Comparison of ENCODE assay signal across 23 cellular contexts in the genomic region with DNA sequence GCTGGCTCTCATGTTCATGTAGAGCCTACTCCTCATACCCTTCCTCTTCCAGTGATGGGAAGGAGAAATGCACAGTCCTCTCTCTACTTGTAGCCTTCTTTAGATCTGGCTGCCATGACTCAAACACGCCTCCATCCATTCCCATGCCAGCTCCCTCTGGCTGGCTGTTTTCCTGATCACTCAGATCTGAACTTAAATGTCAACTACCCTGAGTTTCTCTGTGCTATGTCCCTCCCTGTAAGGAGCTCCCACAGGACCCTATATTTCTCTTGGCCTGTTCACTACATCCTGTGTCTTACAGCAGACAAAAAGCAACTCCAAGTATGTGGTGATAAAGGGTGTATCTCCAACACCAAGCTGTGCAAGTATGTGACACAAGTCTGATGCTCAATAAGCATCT.
DNase-seq lines count a peak whose midpoint lies in the region; TF ChIP-seq lines count a peak whose summit lies in the region.
"Had no signal": no experiment of that assay in that cellular context is flagged by ENCODE, and none has a peak within 500 bp of the region (broad histone marks: within the 10 kb centered on the region; RNA-seq: fewer than 3 reads in every experiment).

No MANE protein-coding gene starts in this region.

- intact Hi-C loops in OCI-LY7 (cut with micrococcal nuclease; ENCODE audit: unreplicated experiment) = no loop called here

- no peak overlapping the region for H3K27ac Mint-ChIP-seq in CD8-positive, alpha-beta memory T cell
- H3K27ac Mint-ChIP-seq: B cell had no signal

- H3K4me2 ChIP-seq in BLaER1 (0 out of 2 replicates have a peak overlapping the region, but pooled peaks have one; percentile 6), OCI-LY7 (ENCODE audit: low read length) (peak overlapping the region; percentile 23; the same call in 1 of the 2 replicates)
- H3K4me2 ChIP-seq: A549 had no signal

- H3K27ac ChIP-seq in BLaER1 (no peak overlapping the region), OCI-LY7 (ENCODE audit: low read depth, low read length, poor library complexity, severe bottlenecking) (peak overlapping the region; percentile 19)
- H3K27ac ChIP-seq in CD8-positive, alpha-beta memory T cell (ENCODE audit: low read depth, low read length) = no peak overlapping the region
- H3K27ac ChIP-seq: A549, Peyer's patch, SJSA1 had no signal

- peaks cover 0 to 3% (median 0%) of the 10 kb centered on the region in 5 donors for H3K9me3 Mint-ChIP-seq in CD8-positive, alpha-beta memory T cell

- H2AFZ ChIP-seq in OCI-LY7 (ENCODE audit: low read length) = no peak overlapping the region

- H3K4me1 ChIP-seq in BLaER1 = peaks cover 64% of the 10 kb centered on the region
- peaks cover 94% of the 10 kb centered on the region for H3K4me1 ChIP-seq in OCI-LY7 (ENCODE audit: insufficient read depth, low read length, poor library complexity, severe bottlenecking)
- H3K4me1 ChIP-seq in CD8-positive, alpha-beta memory T cell (ENCODE audit: insufficient read depth, low read length) = no peaks in the 10 kb centered on the region
- H3K4me1 ChIP-seq: A549, Peyer's patch, SJSA1 had no signal

- no TSS peak for BruUV-seq in OCI-LY7 (replicated peaks; lab: Mats Ljungman, UMichigan)

- no peaks in the 10 kb centered on the region for H3K9me2 ChIP-seq in OCI-LY7 (ENCODE audit: insufficient read depth, low read length)

- in situ Hi-C loops in G401 (cut with HindIII; ENCODE audit: low sequenced_read_pairs) = no loop called here

- H3K36me3 ChIP-seq in BLaER1 = peaks cover 54% of the 10 kb centered on the region
- no peaks in the 10 kb centered on the region for H3K36me3 ChIP-seq in OCI-LY7 (ENCODE audit: insufficient read depth, low read length)
- no peaks in the 10 kb centered on the region for H3K36me3 ChIP-seq in CD8-positive, alpha-beta memory T cell (ENCODE audit: insufficient read depth, low read length)
- H3K36me3 ChIP-seq: Peyer's patch, SJSA1 had no signal

- H3K79me2 ChIP-seq in OCI-LY7 (ENCODE audit: insufficient read depth, low read depth, low read length) = peaks cover 35% of the 10 kb centered on the region

- no peak overlapping the region for H3K4me3 Mint-ChIP-seq in CD8-positive, alpha-beta memory T cell
- H3K4me3 Mint-ChIP-seq: B cell had no signal

- no peaks in the 10 kb centered on the region for H3K36me3 Mint-ChIP-seq in CD8-positive, alpha-beta memory T cell

- POLR2A ChIA-PET in OCI-LY7 (lab: Charles Lee) = interaction anchor here (0.5 to 1.4 kb wide), 4 partner anchors 11 to 15 kb away, joined by 3 to 4 read pairs (median 3); no protein-coding TSS in a partner anchor
- POLR2A ChIA-PET in CD8-positive, alpha-beta memory T cell (lab: Charles Lee) = no interaction called here

- no peak overlapping the region for H3K9ac ChIP-seq in BLaER1

- no peaks in the 10 kb centered on the region for H3K27me3 ChIP-seq in BLaER1
- H3K27me3 ChIP-seq in CD8-positive, alpha-beta memory T cell (ENCODE audit: insufficient read depth, low read length, poor library complexity, severe bottlenecking) = no peaks in the 10 kb centered on the region
- H3K27me3 ChIP-seq: Peyer's patch, SJSA1 had no signal

- peak; percentile 45 for DNase-seq in G401 (ENCODE audit: low spot score)
- DNase-seq in OCI-LY7 (ENCODE audit: low spot score) = no peak
- DNase-seq in fibroblast of the aortic adventitia (ENCODE audit: low read depth) = peak; percentile 30
- DNase-seq in NCI-H1417 (lab: John Stamatoyannopoulos, UW) = no peak
- DNase-seq in CD8-positive, alpha-beta memory T cell = no peak
- DNase-seq in retina = no peak
- DNase-seq: COR-L47; DMS79; H7; KG1; NCI-H1105 treated with DMSO at 0.1 percent for 48 hours; NCI-H1694; NCI-H2081; NCI-H2171; NCI-H345; NCI-H524; NCI-H774; NK-92 treated with Interleukin-12 subunit alpha and Interleukin-12 subunit beta, amount 100 ng/mL, for 24 hours; Peyer's patch had no signal

- no peaks in the 10 kb centered on the region for H3K27me3 Mint-ChIP-seq in CD8-positive, alpha-beta memory T cell
- H3K27me3 Mint-ChIP-seq: B cell had no signal

- H3K4me1 Mint-ChIP-seq in CD8-positive, alpha-beta memory T cell = no peaks in the 10 kb centered on the region

- CTCF ChIA-PET in OCI-LY7 (lab: Charles Lee; ENCODE audit: unreplicated experiment) = no interaction called here
- CTCF ChIA-PET in CD8-positive, alpha-beta memory T cell (lab: Charles Lee) = no interaction called here

- TF ChIP-seq CTCF in OCI-LY7 (conservative IDR thresholded peaks at IDR 0.05; ENCODE audit: low read length) = no peak
- no peak for TF ChIP-seq CTCF in fibroblast of the aortic adventitia (IDR thresholded peaks at IDR 0.05; ENCODE audit: insufficient read depth, low read length)

- peaks cover 40% of the 10 kb centered on the region for H3K9me3 ChIP-seq in BLaER1
- H3K9me3 ChIP-seq in OCI-LY7 (ENCODE audit: low read length) = no peaks in the 10 kb centered on the region
- H3K9me3 ChIP-seq in CD8-positive, alpha-beta memory T cell (ENCODE audit: low read length) = no peaks in the 10 kb centered on the region
- H3K9me3 ChIP-seq: A549, Peyer's patch, SJSA1 had no signal

- no peak overlapping the region for H3K4me3 ChIP-seq in BLaER1
- H3K4me3 ChIP-seq in OCI-LY7 (ENCODE audit: low read depth, low read length, poor library complexity, severe bottlenecking) = no peak overlapping the region
- H3K4me3 ChIP-seq in fibroblast of the aortic adventitia (ENCODE audit: low read depth, low read length) = no peak overlapping the region
- no peak overlapping the region for H3K4me3 ChIP-seq in CD8-positive, alpha-beta memory T cell (ENCODE audit: low read length)
- H3K4me3 ChIP-seq: A549, Peyer's patch, SJSA1 had no signal

- peaks cover 44% of the 10 kb centered on the region for H4K20me1 ChIP-seq in BLaER1
- no peaks in the 10 kb centered on the region for H4K20me1 ChIP-seq in OCI-LY7 (ENCODE audit: insufficient read depth, low read length)

Comparison
In these comparisons a context has a peak if more than half of its experiments do, and no peak if none do; other contexts are left out.
1. DNase-seq: peak in G401 (single experiment) and fibroblast of the aortic adventitia (single experiment); none in OCI-LY7 (single experiment), NCI-H1417 (0 of 3), CD8-positive, alpha-beta memory T cell (0 of 5) and retina (single experiment).